20 cellular contexts compared by ENCODE assay signal in the genomic region with DNA sequence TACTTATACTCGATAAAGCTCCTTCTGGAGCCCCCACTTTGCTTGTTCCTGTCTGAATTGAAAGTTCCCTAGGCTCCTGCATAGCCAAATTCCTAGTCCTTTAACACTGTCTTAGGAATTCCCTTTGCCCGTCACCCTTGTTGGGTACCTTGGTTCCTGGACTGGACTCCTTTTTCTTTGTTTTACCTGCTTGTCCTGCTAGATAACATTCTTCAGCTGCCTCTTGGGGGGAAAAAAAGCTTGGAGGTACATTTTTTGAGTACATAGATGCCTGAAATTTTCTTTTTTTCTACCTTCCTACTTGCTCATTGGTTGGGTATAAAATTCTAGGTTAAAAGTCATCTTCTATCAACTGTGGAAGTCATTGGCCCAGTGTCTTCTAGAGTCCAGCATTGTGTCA.
"Had no signal": no experiment of that assay in that cellular context is flagged by ENCODE, and none has a peak within 500 bp of the region (broad histone marks: within the 10 kb centered on the region; RNA-seq: fewer than 3 reads in every experiment).

No MANE protein-coding gene starts in this region.

- H2AFZ ChIP-seq: hepatocyte had no signal

- H3K27ac ChIP-seq: coronary artery, dorsolateral prefrontal cortex, esophagus muscularis mucosa, gastroesophageal sphincter, heart left ventricle, hepatocyte, lower lobe of right lung had no signal

- H3K4me2 ChIP-seq: hepatocyte had no signal

- H3K4me3 ChIP-seq: coronary artery, dorsolateral prefrontal cortex, esophagus muscularis mucosa, gastroesophageal sphincter, heart left ventricle, hepatocyte, left lung, lower lobe of right lung had no signal

- H3K4me1 ChIP-seq: esophagus muscularis mucosa, foreskin keratinocyte, gastroesophageal sphincter, lower lobe of right lung had no signal

- DNase-seq: dermis blood vessel endothelial cell; dorsolateral prefrontal cortex; effector CD4-positive, alpha-beta T cell; effector memory CD4-positive, alpha-beta T cell; foreskin keratinocyte; heart left ventricle; hypothalamus; left cardiac atrium; left lung; left ventricle myocardium superior; lower lobe of right lung; mesendoderm; midbrain had no signal

- H3K27me3 ChIP-seq: dorsolateral prefrontal cortex, esophagus muscularis mucosa, foreskin keratinocyte, gastroesophageal sphincter, heart left ventricle, hepatocyte, left lung had no signal

- FAIRE-seq: endothelial cell of umbilical vein, islet of Langerhans, keratinocyte had no signal

- H3K79me2 ChIP-seq: hepatocyte had no signal

- H3K36me3 ChIP-seq: esophagus muscularis mucosa, gastroesophageal sphincter, heart left ventricle, left lung, lower lobe of right lung had no signal
